In the genomic region with DNA sequence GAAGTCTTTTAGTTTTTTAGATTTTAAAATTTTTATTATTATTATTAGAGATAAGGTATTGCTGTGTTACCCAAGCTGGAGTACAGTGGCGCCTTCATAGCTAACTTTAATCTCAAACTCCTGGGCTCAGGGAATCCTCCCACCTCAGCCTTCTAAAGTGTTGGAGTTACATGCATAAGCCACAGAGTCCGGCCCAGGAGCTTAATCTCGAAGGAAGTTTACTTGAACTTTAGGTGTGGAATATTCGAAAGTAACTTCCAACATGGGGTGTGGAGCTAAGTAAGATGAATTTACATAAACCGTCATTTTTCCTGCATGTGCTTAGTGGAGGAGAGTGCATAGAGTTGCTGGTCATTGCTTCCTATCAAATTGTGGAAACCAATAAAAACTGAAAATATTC, we compare ENCODE assay signal across 9 cellular contexts. TPM values are rescaled to one million over a fixed set of nuclear protein-coding genes. Genes with fewer than 3 reads are reported as not detected.
DNase-seq lines count a peak whose midpoint lies in the region; ATAC-seq and TF ChIP-seq lines count a peak whose summit lies in the region.
"Had no signal": no experiment of that assay in that cellular context is flagged by ENCODE, and none has a peak within 500 bp of the region (broad histone marks: within the 10 kb centered on the region; RNA-seq: fewer than 3 reads in every experiment).

No MANE protein-coding gene starts in this region.

- H3K27me3 ChIP-seq in fibroblast of lung (ENCODE audit: control insufficient read depth, insufficient read depth, low read length) = no peaks in the 10 kb centered on the region

- peak overlapping the region in 2 of 4 experiments; percentile 90 to 99 for H3K4me3 ChIP-seq in fibroblast of lung (replicated peaks in 1 of 4; ENCODE audit: control extremely low read depth in 1 of 4, insufficient read depth in 1 of 4, low read depth in 3 of 4, low read length in 4 of 4)

- no peak overlapping the region for H2AFZ ChIP-seq in fibroblast of lung (ENCODE audit: low read length)

- DNase-seq in T-helper 2 cell treated with Interferon-gamma antibody and Interleukin-4, amounts not matched to agents 5 μg/mL and 100 μg/mL, for 36 hours (ENCODE audit: low spot score) = no peak
- no peak for DNase-seq in T-helper 2 cell
- no peak for DNase-seq in T-cell
- DNase-seq in fibroblast of lung (ENCODE audit: low read depth in 2 of 2) = peak in 1 of 2 donors; percentile 4
- no peak for DNase-seq in stimulated activated effector memory CD8-positive, alpha-beta T cell treated with anti-CD3 and anti-CD28 coated beads, Interleukin-12 subunit alpha, Interleukin-12 subunit beta, amount 100 ng/mL, for 72 hours (ENCODE audit: low spot score in 2 of 2)
- no peak for DNase-seq in NCI-H187 treated with DMSO at 0.1 percent for 48 hours (lab: John Stamatoyannopoulos, UW)
- DNase-seq: retina had no signal

- CTCF ChIA-PET in T-cell (lab: Charles Lee) = interaction anchor here (0.6 to 2.5 kb wide), 15 partner anchors 11 to 601 kb away, joined by 3 to 32 read pairs (median 4); a partner anchor contains a TSS

- H4K20me1 ChIP-seq in fibroblast of lung (ENCODE audit: control insufficient read depth, extremely low read depth, insufficient read depth, low read length) = no peaks in the 10 kb centered on the region

- no peaks in the 10 kb centered on the region for H3K9me3 ChIP-seq in fibroblast of lung (ENCODE audit: control insufficient read depth, insufficient read depth, low read depth, low read length)

- POLR2A ChIA-PET in T-cell (lab: Charles Lee) = interaction anchor here (0.6 to 1.3 kb wide), 8 partner anchors 14 to 253 kb away, joined by 3 to 6 read pairs (median 3); a partner anchor contains a TSS

- ATAC-seq in T-cell (replicated peaks in 1 of 4) = no peak
- no peak for ATAC-seq in stimulated activated effector memory CD8-positive, alpha-beta T cell treated with anti-CD3 and anti-CD28 coated beads, Interleukin-12 subunit alpha, Interleukin-12 subunit beta, amount 100 ng/mL, for 72 hours
- no peak for ATAC-seq in GM18498 (IDR thresholded peaks at IDR 0.05; ENCODE audit: unreplicated experiment)
- ATAC-seq in HG02763 (IDR thresholded peaks at IDR 0.05; ENCODE audit: unreplicated experiment) = no peak

- no peak overlapping the region for H3K27ac ChIP-seq in fibroblast of lung (ENCODE audit: insufficient read depth, low read length)

- peak overlapping the region; percentile 97 for H3K4me2 ChIP-seq in fibroblast of lung (ENCODE audit: extremely low read depth, insufficient read depth, low read length)

- peaks cover 17% of the 10 kb centered on the region for H3K79me2 ChIP-seq in fibroblast of lung (ENCODE audit: control insufficient read depth, insufficient read depth, low read length)

- peak overlapping the region; percentile 90 for H3K4me3 Mint-ChIP-seq in T-helper 2 cell treated with Interferon-gamma antibody and Interleukin-4, amounts not matched to agents 5 μg/mL and 100 μg/mL, for 36 hours
- H3K4me3 Mint-ChIP-seq in T-cell = peak overlapping the region; percentile 92 to 99 (median 94)
- peak overlapping the region; percentile 92 for H3K4me3 Mint-ChIP-seq in stimulated activated effector memory CD8-positive, alpha-beta T cell treated with anti-CD3 and anti-CD28 coated beads, Interleukin-12 subunit alpha, Interleukin-12 subunit beta, amount 100 ng/mL, for 72 hours

- peaks cover 21% of the 10 kb centered on the region for H3K36me3 Mint-ChIP-seq in T-helper 2 cell treated with Interferon-gamma antibody and Interleukin-4, amounts not matched to agents 5 μg/mL and 100 μg/mL, for 36 hours (ENCODE audit: low read depth)
- H3K36me3 Mint-ChIP-seq in T-cell = peaks cover 13% of the 10 kb centered on the region
- peaks cover 57% of the 10 kb centered on the region for H3K36me3 Mint-ChIP-seq in stimulated activated effector memory CD8-positive, alpha-beta T cell treated with anti-CD3 and anti-CD28 coated beads, Interleukin-12 subunit alpha, Interleukin-12 subunit beta, amount 100 ng/mL, for 72 hours

- H3K27ac Mint-ChIP-seq in T-helper 2 cell treated with Interferon-gamma antibody and Interleukin-4, amounts not matched to agents 5 μg/mL and 100 μg/mL, for 36 hours = peak overlapping the region; percentile 98
- H3K27ac Mint-ChIP-seq in T-cell = peak overlapping the region; percentile 85 to 100
- peak overlapping the region; percentile 100 for H3K27ac Mint-ChIP-seq in stimulated activated effector memory CD8-positive, alpha-beta T cell treated with anti-CD3 and anti-CD28 coated beads, Interleukin-12 subunit alpha, Interleukin-12 subunit beta, amount 100 ng/mL, for 72 hours

- no peaks in the 10 kb centered on the region for H3K9me3 Mint-ChIP-seq in T-helper 2 cell treated with Interferon-gamma antibody and Interleukin-4, amounts not matched to agents 5 μg/mL and 100 μg/mL, for 36 hours
- H3K9me3 Mint-ChIP-seq in T-cell = no peaks in the 10 kb centered on the region
- no peaks in the 10 kb centered on the region for H3K9me3 Mint-ChIP-seq in stimulated activated effector memory CD8-positive, alpha-beta T cell treated with anti-CD3 and anti-CD28 coated beads, Interleukin-12 subunit alpha, Interleukin-12 subunit beta, amount 100 ng/mL, for 72 hours

- no peaks in the 10 kb centered on the region for H3K27me3 Mint-ChIP-seq in T-helper 2 cell treated with Interferon-gamma antibody and Interleukin-4, amounts not matched to agents 5 μg/mL and 100 μg/mL, for 36 hours (ENCODE audit: low read depth)
- H3K27me3 Mint-ChIP-seq in T-cell = no peaks in the 10 kb centered on the region

- H3K36me3 ChIP-seq in fibroblast of lung (ENCODE audit: control insufficient read depth, insufficient read depth, low read length) = peaks cover 4% of the 10 kb centered on the region

- TF ChIP-seq CTCF in fibroblast of lung (conservative IDR thresholded peaks at IDR 0.05 in 1 of 2, IDR thresholded peaks at IDR 0.05 in 1 of 2; ENCODE audit: low read depth in 1 of 2, low read length in 2 of 2) = no peak

- no peaks in the 10 kb centered on the region for H3K4me1 ChIP-seq in fibroblast of lung (ENCODE audit: control insufficient read depth, extremely low read depth, insufficient read depth, low read length)

- no peak overlapping the region for H3K9ac ChIP-seq in fibroblast of lung (ENCODE audit: insufficient read depth, low read length)

- H3K4me1 Mint-ChIP-seq in T-helper 2 cell treated with Interferon-gamma antibody and Interleukin-4, amounts not matched to agents 5 μg/mL and 100 μg/mL, for 36 hours (ENCODE audit: low read depth) = peaks cover 32% of the 10 kb centered on the region
- peaks cover 48 to 54% (median 48%) of the 10 kb centered on the region in 3 donors for H3K4me1 Mint-ChIP-seq in T-cell
- peaks cover 48% of the 10 kb centered on the region for H3K4me1 Mint-ChIP-seq in stimulated activated effector memory CD8-positive, alpha-beta T cell treated with anti-CD3 and anti-CD28 coated beads, Interleukin-12 subunit alpha, Interleukin-12 subunit beta, amount 100 ng/mL, for 72 hours

RNA-seq across cellular contexts. Expression of a gene that starts 1.4 kb away (rescaled TPM):
- total RNA-seq in T-cell (100 to 1,000 TPM in 4 of 5 donors, 10 to 100 TPM in 1; 91.8 to 115 (median 102) TPM), fibroblast of lung (50.3 and 67.4 TPM in 2 replicates)
- polyA plus RNA-seq in fibroblast of lung = 42.0 and 44.9 TPM in 2 replicates
- polyA plus RNA-seq in fibroblast of lung (2012) = 41.4 and 43.9 TPM in 2 replicates
- 219 and 268 TPM in 2 replicates for polyA minus RNA-seq in fibroblast of lung (ENCODE audit: low replicate concordance)

RNA-seq across cellular contexts. Expression of a gene that starts 1.8 kb away (rescaled TPM):
- total RNA-seq in T-cell = 10 to 100 TPM in 3 of 5 donors, 1 to 10 TPM in 2; 6.7 to 17.3 (median 10.3) TPM
- total RNA-seq in fibroblast of lung = 6.4 and 7.6 TPM in 2 replicates
- polyA plus RNA-seq in fibroblast of lung = 4.9 TPM in 2 replicates
- 3.3 and 4.0 TPM in 2 replicates for polyA plus RNA-seq in fibroblast of lung (2012)
- 2.6 and 4.1 TPM in 2 replicates for polyA minus RNA-seq in fibroblast of lung (ENCODE audit: low replicate concordance)

RNA-seq across cellular contexts. Expression of a gene that starts 25.0 kb away (rescaled TPM):
- total RNA-seq in T-cell = 10 to 100 TPM; 35.5 to 49.7 (median 42.7) TPM
- total RNA-seq in fibroblast of lung = 16.4 and 23.3 TPM in 2 replicates
- 8.3 and 13.9 TPM in 2 replicates for polyA plus RNA-seq in fibroblast of lung
- polyA plus RNA-seq in fibroblast of lung (2012) = 10.7 and 13.3 TPM in 2 replicates
- polyA minus RNA-seq in fibroblast of lung (ENCODE audit: low replicate concordance) = 36.7 and 44.4 TPM in 2 replicates
